ENCODE assay signal across 26 cellular contexts in the genomic region with DNA sequence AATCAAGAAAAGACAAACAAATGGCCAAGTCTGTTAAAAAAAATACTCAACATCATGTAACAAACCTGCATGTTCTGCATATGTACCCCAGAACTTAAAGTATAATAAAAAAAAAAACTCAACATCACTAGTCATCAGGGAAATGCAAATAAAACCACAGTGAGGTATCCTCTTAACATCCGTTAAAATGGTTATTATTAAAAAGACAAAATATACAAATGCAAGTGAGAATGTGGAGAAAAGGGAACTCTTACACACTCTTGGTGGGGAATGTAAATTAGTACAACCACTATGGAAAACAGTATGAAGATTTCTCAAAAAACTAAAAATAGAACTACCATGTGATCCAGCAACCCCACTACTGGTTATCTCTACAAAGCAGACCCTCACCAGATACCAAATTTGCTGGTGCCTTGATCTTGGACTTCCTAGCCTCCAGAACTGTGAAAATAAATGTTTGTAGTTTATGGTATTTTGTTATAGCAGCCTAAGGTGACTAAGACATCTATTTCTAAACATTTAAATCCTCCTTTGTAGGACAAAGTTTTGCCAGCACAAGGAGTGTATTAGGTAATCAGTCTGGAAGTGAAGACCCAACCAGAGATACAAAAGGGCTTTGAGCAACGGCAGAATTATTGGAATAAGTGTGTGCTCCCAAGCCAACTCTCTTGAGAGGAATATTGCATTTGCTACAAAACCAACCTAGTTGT. TPM values are rescaled to one million over a fixed set of nuclear protein-coding genes. Genes with fewer than 3 reads are reported as not detected.
"Had no signal": no experiment of that assay in that cellular context is flagged by ENCODE, and none has a peak within 500 bp of the region (broad histone marks: within the 10 kb centered on the region; RNA-seq: fewer than 3 reads in every experiment).

No MANE protein-coding gene starts in this region.

- H3K27me3 ChIP-seq: neural progenitor cell, ovary, right lobe of liver, sigmoid colon, suprapubic skin, testis, tibial artery, transverse colon, upper lobe of right lung, uterus had no signal

- H3K9me3 ChIP-seq: ovary, psoas muscle, right lobe of liver, sigmoid colon, suprapubic skin, testis, tibial artery, transverse colon, upper lobe of right lung, uterus had no signal

- H3K27ac ChIP-seq: neural progenitor cell, ovary, parathyroid adenoma, psoas muscle, right lobe of liver, sigmoid colon, suprapubic skin, testis, tibial artery, transverse colon, upper lobe of right lung, uterus had no signal

- H3K9ac ChIP-seq: neural progenitor cell, parathyroid adenoma had no signal

- H3K79me2 ChIP-seq: parathyroid adenoma had no signal

- H2AFZ ChIP-seq: neural progenitor cell, parathyroid adenoma had no signal

- ATAC-seq: psoas muscle; right cardiac atrium; right lobe of liver; stimulated activated memory B cell treated with anti-CD40 and anti-IgM and Interleukin-4, amounts not matched to agents 10 μg/mL and 1 μg/mL and 100 μg/mL, for 72 hours; stimulated activated naive CD8-positive, alpha-beta T cell treated with anti-CD3 and anti-CD28 coated beads, Interleukin-15, Interleukin-2, amounts not matched to agents 100 U/mL and 50 U/mL, for 24 hours; upper lobe of right lung had no signal

- FAIRE-seq: small intestine had no signal

- H3K4me1 ChIP-seq: parathyroid adenoma, psoas muscle, right lobe of liver, sigmoid colon, suprapubic skin, testis, tibial artery, upper lobe of right lung, uterus had no signal

- H3K36me3 ChIP-seq: ovary, right lobe of liver, sigmoid colon, suprapubic skin, transverse colon, upper lobe of right lung, uterus had no signal

- H3K4me3 ChIP-seq: neural progenitor cell, ovary, psoas muscle, right lobe of liver, sigmoid colon, suprapubic skin, testis, tibial artery, transverse colon, upper lobe of right lung, uterus had no signal

- DNase-seq: natural killer cell; occipital lobe; ovary; posterior cingulate gyrus; psoas muscle; right cardiac atrium; right lobe of liver; sigmoid colon; small intestine; stimulated activated CD4-positive, alpha-beta T cell treated with anti-CD3 and anti-CD28 coated beads, Interleukin-15, amount 100 ng/mL, for 24 hours; stimulated activated CD4-positive, alpha-beta T cell treated with anti-CD3 and anti-CD28 coated beads, Interleukin-2, amount 100 ng/mL, for 24 hours; stimulated activated CD4-positive, alpha-beta T cell treated with anti-CD3 and anti-CD28 coated beads, Interleukin-2, amount 100 ng/mL, for 48 hours; stimulated activated CD4-positive, alpha-beta T cell treated with anti-CD3 and anti-CD28 coated beads, Interleukin-4, amount 100 ng/mL, for 24 hours; stimulated activated naive CD4-positive, alpha-beta T cell; stimulated activated naive CD8-positive, alpha-beta T cell treated with anti-CD3 and anti-CD28 coated beads, Interleukin-15, amount 100 ng/mL, for 72 hours; stimulated activated naive CD8-positive, alpha-beta T cell treated with anti-CD3 and anti-CD28 coated beads, Interleukin-15, Interleukin-2, amounts not matched to agents 100 U/mL and 50 U/mL, for 24 hours; substantia nigra; testis; tibial artery; transverse colon; upper lobe of right lung; uterus had no signal

- H3K4me2 ChIP-seq: neural progenitor cell had no signal

RNA-seq across cellular contexts. Expression of a gene that starts 32.4 kb away (rescaled TPM):
- total RNA-seq: natural killer cell had no signal
